In the genomic region with DNA sequence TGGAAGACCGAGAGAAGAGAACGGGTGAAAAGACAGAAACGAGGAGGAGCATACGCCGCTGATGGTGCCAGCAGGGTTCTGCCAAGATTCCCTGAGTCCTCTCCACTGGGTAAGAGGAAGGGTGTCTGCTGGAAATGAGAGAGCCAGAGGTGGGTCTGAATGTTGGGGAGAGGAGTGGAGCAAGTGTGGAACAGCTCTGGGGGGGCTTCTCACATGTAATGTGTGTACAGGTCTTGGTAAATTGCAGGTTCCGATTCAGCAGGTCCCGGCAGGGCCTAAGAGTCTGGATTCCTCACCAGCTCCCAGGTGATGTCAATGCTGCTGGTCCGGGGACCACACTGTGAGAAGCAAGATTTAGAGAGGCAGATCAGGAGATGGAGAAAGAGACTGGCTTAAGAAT, we compare ENCODE assay signal across 12 cellular contexts. TPM values are rescaled to one million over a fixed set of nuclear protein-coding genes. Genes with fewer than 3 reads are reported as not detected.
A peak's percentile ranks its signal among the peaks of the same experiment; 100 is the strongest.
DNase-seq lines count a peak whose midpoint lies in the region; ATAC-seq and TF ChIP-seq lines count a peak whose summit lies in the region.
"Had no signal": no experiment of that assay in that cellular context is flagged by ENCODE, and none has a peak within 500 bp of the region (broad histone marks: within the 10 kb centered on the region; RNA-seq: fewer than 3 reads in every experiment).

No MANE protein-coding gene starts in this region.

- peak overlapping the region; percentile 92 for H3K4me3 Mint-ChIP-seq in activated CD4-positive, alpha-beta T cell treated with anti-CD3 and anti-CD28 coated beads, Interleukin-2, amount 10 ng/mL, durations not matched to agents 24 days and 14 days
- peak overlapping the region; percentile 77 for H3K4me3 Mint-ChIP-seq in dendritic cell treated with granulocyte-macrophage colony-stimulating factor and Interleukin-4, amounts not matched to agents 40 ng/mL and 50 ng/mL, for 4 days

- H3K4me2 ChIP-seq in osteoblast (ENCODE audit: insufficient read depth, low read length): no peak overlapping the region

- no peak for ATAC-seq in GM18502 (IDR thresholded peaks at IDR 0.05; ENCODE audit: poor library complexity, unreplicated experiment)
- ATAC-seq in left colon: no peak
- ATAC-seq: esophagus mucosa had no signal

- no peaks in the 10 kb centered on the region for H3K9me3 ChIP-seq in osteoblast (ENCODE audit: low read depth, low read length)
- H3K9me3 ChIP-seq: colonic mucosa had no signal

- H3K4me1 Mint-ChIP-seq in activated CD4-positive, alpha-beta T cell treated with anti-CD3 and anti-CD28 coated beads, Interleukin-2, amount 10 ng/mL, durations not matched to agents 24 days and 14 days: peaks cover 31% of the 10 kb centered on the region
- H3K4me1 Mint-ChIP-seq in dendritic cell treated with granulocyte-macrophage colony-stimulating factor and Interleukin-4, amounts not matched to agents 40 ng/mL and 50 ng/mL, for 4 days (ENCODE audit: low read depth): peaks cover 21% of the 10 kb centered on the region

- H3K36me3 Mint-ChIP-seq in activated CD4-positive, alpha-beta T cell treated with anti-CD3 and anti-CD28 coated beads, Interleukin-2, amount 10 ng/mL, durations not matched to agents 24 days and 14 days (ENCODE audit: low read depth): peaks cover 6% of the 10 kb centered on the region
- peaks cover 5% of the 10 kb centered on the region for H3K36me3 Mint-ChIP-seq in dendritic cell treated with granulocyte-macrophage colony-stimulating factor and Interleukin-4, amounts not matched to agents 40 ng/mL and 50 ng/mL, for 4 days (ENCODE audit: low read depth)

- H3K27me3 ChIP-seq in osteoblast (ENCODE audit: insufficient read depth, low read length): peaks cover 62% of the 10 kb centered on the region

- H3K79me2 ChIP-seq in osteoblast (ENCODE audit: insufficient read depth, low read length): no peaks in the 10 kb centered on the region

- H3K4me3 ChIP-seq in osteoblast (ENCODE audit: insufficient read depth, low read length): no peak overlapping the region
- H3K4me3 ChIP-seq: colonic mucosa had no signal

- no peaks in the 10 kb centered on the region for H3K4me1 ChIP-seq in osteoblast (ENCODE audit: insufficient read depth, low read length)
- H3K4me1 ChIP-seq: colonic mucosa had no signal

- H3K27ac ChIP-seq in osteoblast (ENCODE audit: low read depth, low read length): no peak overlapping the region
- H3K27ac ChIP-seq: colonic mucosa had no signal

- H3K27me3 Mint-ChIP-seq in activated CD4-positive, alpha-beta T cell treated with anti-CD3 and anti-CD28 coated beads, Interleukin-2, amount 10 ng/mL, durations not matched to agents 24 days and 14 days: peaks cover 49% of the 10 kb centered on the region
- peaks cover 81% of the 10 kb centered on the region for H3K27me3 Mint-ChIP-seq in dendritic cell treated with granulocyte-macrophage colony-stimulating factor and Interleukin-4, amounts not matched to agents 40 ng/mL and 50 ng/mL, for 4 days

- intact Hi-C loops in activated CD4-positive, alpha-beta T cell treated with anti-CD3 and anti-CD28 coated beads, Interleukin-2, amount 10 ng/mL, durations not matched to agents 24 days and 14 days (cut with micrococcal nuclease): loop anchor here (10.0 kb wide), 1 partner anchor 294 kb away; no protein-coding TSS in a partner anchor
- intact Hi-C loops in dendritic cell treated with granulocyte-macrophage colony-stimulating factor and Interleukin-4, amounts not matched to agents 40 ng/mL and 50 ng/mL, for 4 days (cut with micrococcal nuclease): loop anchor here (10.0 kb wide), 1 partner anchor 174 kb away; no protein-coding TSS in a partner anchor
- intact Hi-C loops in left colon (cut with DNase I, micrococcal nuclease): no loop called here

- no peaks in the 10 kb centered on the region for H3K9me3 Mint-ChIP-seq in activated CD4-positive, alpha-beta T cell treated with anti-CD3 and anti-CD28 coated beads, Interleukin-2, amount 10 ng/mL, durations not matched to agents 24 days and 14 days
- H3K9me3 Mint-ChIP-seq in dendritic cell treated with granulocyte-macrophage colony-stimulating factor and Interleukin-4, amounts not matched to agents 40 ng/mL and 50 ng/mL, for 4 days: no peaks in the 10 kb centered on the region

- no peak for DNase-seq in activated CD4-positive, alpha-beta T cell treated with anti-CD3 and anti-CD28 coated beads, Interleukin-2, amount 10 ng/mL, durations not matched to agents 24 days and 14 days
- DNase-seq in activated CD4-positive, alpha-beta T cell treated with anti-CD3 and anti-CD28 coated beads, Interleukin-2, amount 50 U/mL, for 4 hours: no peak
- peak; percentile 6 for DNase-seq in NCI-H69 (lab: John Stamatoyannopoulos, UW)
- DNase-seq in osteoblast (ENCODE audit: insufficient read length, low spot score, missing footprints): peak; percentile 84
- no peak for DNase-seq in iPS-NIHi7 (ENCODE audit: extremely low spot score)
- DNase-seq in left colon: no peak
- DNase-seq: activated CD8-positive, alpha-beta memory T cell treated with anti-CD3 and anti-CD28 coated beads for 24 hours; amniotic stem cell; colonic mucosa had no signal

- no peaks in the 10 kb centered on the region for H3K36me3 ChIP-seq in osteoblast (ENCODE audit: insufficient read depth, low read length)
- H3K36me3 ChIP-seq: colonic mucosa had no signal

- H4K20me1 ChIP-seq in osteoblast (ENCODE audit: insufficient read depth, low read length): no peaks in the 10 kb centered on the region

- peak overlapping the region; percentile 71 for H3K27ac Mint-ChIP-seq in activated CD4-positive, alpha-beta T cell treated with anti-CD3 and anti-CD28 coated beads, Interleukin-2, amount 10 ng/mL, durations not matched to agents 24 days and 14 days
- H3K27ac Mint-ChIP-seq in dendritic cell treated with granulocyte-macrophage colony-stimulating factor and Interleukin-4, amounts not matched to agents 40 ng/mL and 50 ng/mL, for 4 days: no peak overlapping the region

- no peak overlapping the region for H2AFZ ChIP-seq in osteoblast (ENCODE audit: low read length)

- TF ChIP-seq CTCF in osteoblast (IDR thresholded peaks at IDR 0.05; ENCODE audit: extremely low read depth, low read depth, low read length): no peak

RNA-seq across cellular contexts. Expression of gene EBF4, which starts 1.5 kb away (rescaled TPM):
- 7.3 and 7.6 TPM in 2 replicates for total RNA-seq in activated CD4-positive, alpha-beta T cell treated with anti-CD3 and anti-CD28 coated beads, Interleukin-2, amount 10 ng/mL, durations not matched to agents 24 days and 14 days
- under 0.01 and 0.29 TPM in 2 replicates for total RNA-seq in osteoblast
- total RNA-seq in left colon: 1 to 10 TPM; 1.9 to 8.2 TPM

RNA-seq across cellular contexts. Expression of gene IDH3B, which starts 27.1 kb away (rescaled TPM):
- total RNA-seq in activated CD4-positive, alpha-beta T cell treated with anti-CD3 and anti-CD28 coated beads, Interleukin-2, amount 10 ng/mL, durations not matched to agents 24 days and 14 days: 121 and 127 TPM in 2 replicates
- total RNA-seq in osteoblast: 67.5 and 71.7 TPM in 2 replicates
- total RNA-seq in left colon: 100 to 1,000 TPM; 104 to 144 TPM

RNA-seq across cellular contexts. Expression of gene NOP56, which starts 38.7 kb away (rescaled TPM):
- 884 and 899 TPM in 2 replicates for total RNA-seq in activated CD4-positive, alpha-beta T cell treated with anti-CD3 and anti-CD28 coated beads, Interleukin-2, amount 10 ng/mL, durations not matched to agents 24 days and 14 days
- 86.0 and 91.2 TPM in 2 replicates for total RNA-seq in osteoblast
- 10 to 100 TPM; 70.9 to 85.3 TPM for total RNA-seq in left colon

Comparison
In these comparisons a context has a peak if more than half of its experiments do, and no peak if none do; other contexts are left out.
1. DNase-seq: peak in NCI-H69 (single experiment) and osteoblast (single experiment); none in activated CD4-positive, alpha-beta T cell treated with anti-CD3 and anti-CD28 coated beads, Interleukin-2, amount 10 ng/mL, durations not matched to agents 24 days and 14 days (single experiment), activated CD4-positive, alpha-beta T cell treated with anti-CD3 and anti-CD28 coated beads, Interleukin-2, amount 50 U/mL, for 4 hours (0 of 2), iPS-NIHi7 (single experiment) and left colon (0 of 2).
2. intact Hi-C loops: an anchor here in activated CD4-positive, alpha-beta T cell treated with anti-CD3 and anti-CD28 coated beads, Interleukin-2, amount 10 ng/mL, durations not matched to agents 24 days and 14 days (10.0 kb wide) and dendritic cell treated with granulocyte-macrophage colony-stimulating factor and Interleukin-4, amounts not matched to agents 40 ng/mL and 50 ng/mL, for 4 days (10.0 kb wide); none called in left colon.